9 cellular contexts compared by ENCODE assay signal in genomic region chr13:31046711-31047279, GRCh38.
A peak's percentile ranks its signal among the peaks of the same experiment; 100 is the strongest.
DNase-seq lines count a peak whose midpoint lies in the region; ATAC-seq, FAIRE-seq and TF ChIP-seq lines count a peak whose summit lies in the region.
"Had no signal": no experiment of that assay in that cellular context is flagged by ENCODE, and none has a peak within 500 bp of the region (broad histone marks: within the 10 kb centered on the region; RNA-seq: fewer than 3 reads in every experiment).

No MANE protein-coding gene starts in this region.

- no peaks in the 10 kb centered on the region for H3K79me2 ChIP-seq in astrocyte (ENCODE audit: insufficient read depth, low read length)

- H3K9me3 ChIP-seq in BLaER1 (no peaks in the 10 kb centered on the region), astrocyte (ENCODE audit: insufficient read depth, low read depth, low read length) (no peaks in the 10 kb centered on the region)

- H3K27me3 ChIP-seq in BLaER1 (no peaks in the 10 kb centered on the region), astrocyte (ENCODE audit: insufficient read depth, low read length) (no peaks in the 10 kb centered on the region)

- H3K4me1 ChIP-seq in BLaER1 (peaks cover 63% of the 10 kb centered on the region), astrocyte (ENCODE audit: insufficient read depth, low read length) (peaks cover 26% of the 10 kb centered on the region)

- TF ChIP-seq CTCF in astrocyte (IDR thresholded peaks at IDR 0.05; ENCODE audit: insufficient read depth, low read depth, low read length), result no peak

- H3K27me3 Mint-ChIP-seq in astrocyte (ENCODE audit: low read depth, unreplicated experiment), result peaks cover 6% of the 10 kb centered on the region

- H4K20me1 ChIP-seq in BLaER1, result no peaks in the 10 kb centered on the region
- no peaks in the 10 kb centered on the region for H4K20me1 ChIP-seq in astrocyte (ENCODE audit: insufficient read depth, low read length)

- H3K4me3 Mint-ChIP-seq in astrocyte (ENCODE audit: unreplicated experiment), result no peak overlapping the region
- H3K4me3 Mint-ChIP-seq: CD8-positive, alpha-beta T cell had no signal

- H3K27ac ChIP-seq in BLaER1 (no peak overlapping the region), astrocyte (ENCODE audit: low read depth, low read length) (peak overlapping the region; percentile 82)

- no peak overlapping the region for H3K4me3 ChIP-seq in BLaER1
- no peak overlapping the region for H3K4me3 ChIP-seq in astrocyte (ENCODE audit: insufficient read depth, low read depth, low read length)

- DNase-seq in NCI-H2029 treated with DMSO at 0.1 percent for 48 hours (lab: John Stamatoyannopoulos, UW), result peak; percentile 45
- DNase-seq in astrocyte (ENCODE audit: low read depth), result peak; percentile 43
- DNase-seq in lung microvascular endothelial cell (ENCODE audit: low read depth in 2 of 2), result peak; percentile 24 to 65
- no peak for DNase-seq in RCC 7860 (ENCODE audit: low spot score)
- no peak for DNase-seq in GM19239 (ENCODE audit: insufficient read length, low spot score)

- H3K9ac ChIP-seq in BLaER1, result no peak overlapping the region
- H3K9ac ChIP-seq in astrocyte (ENCODE audit: low read length), result no peak overlapping the region

- peak overlapping the region; percentile 51; the same call in 1 of the 2 replicates for H3K4me2 ChIP-seq in BLaER1
- peak overlapping the region; percentile 24 for H3K4me2 ChIP-seq in astrocyte (ENCODE audit: low read length)

- H3K36me3 ChIP-seq in BLaER1, result no peaks in the 10 kb centered on the region
- no peaks in the 10 kb centered on the region for H3K36me3 ChIP-seq in astrocyte (ENCODE audit: insufficient read depth, low read length)

- peak overlapping the region; percentile 44 for H2AFZ ChIP-seq in astrocyte (ENCODE audit: low read depth, low read length)

- H3K27ac Mint-ChIP-seq in astrocyte (ENCODE audit: unreplicated experiment), result no peak overlapping the region
- H3K27ac Mint-ChIP-seq: CD8-positive, alpha-beta T cell had no signal

- FAIRE-seq in astrocyte (lab: Jason Lieb, UNC) (no peak), RCC 7860 (lab: Jason Lieb, UNC) (no peak), GM19239 (lab: Jason Lieb, UNC) (no peak)

- H3K9me3 Mint-ChIP-seq in astrocyte (ENCODE audit: unreplicated experiment), result no peaks in the 10 kb centered on the region
- H3K9me3 Mint-ChIP-seq: CD8-positive, alpha-beta T cell had no signal

- H3K4me1 Mint-ChIP-seq in astrocyte (ENCODE audit: low read depth, unreplicated experiment), result peaks cover 19% of the 10 kb centered on the region

- H3K36me3 Mint-ChIP-seq in astrocyte (ENCODE audit: low read depth, unreplicated experiment), result no peaks in the 10 kb centered on the region
- H3K36me3 Mint-ChIP-seq: CD8-positive, alpha-beta T cell had no signal

- ATAC-seq in GM21360 (IDR thresholded peaks at IDR 0.05; ENCODE audit: unreplicated experiment) (no peak), HG02870 (IDR thresholded peaks at IDR 0.05; ENCODE audit: unreplicated experiment) (no peak)
- ATAC-seq: CD8-positive, alpha-beta T cell had no signal

Comparison
In these comparisons a context has a peak if more than half of its experiments do, and no peak if none do; other contexts are left out.
1. DNase-seq: peak in NCI-H2029 treated with DMSO at 0.1 percent for 48 hours (single experiment), astrocyte (single experiment) and lung microvascular endothelial cell (2 of 2); none in RCC 7860 (single experiment) and GM19239 (single experiment).